8 cellular contexts compared by ENCODE assay signal in genomic region chr7:11557627-11558026, GRCh38.
DNase-seq lines count a peak whose midpoint lies in the region; ATAC-seq, FAIRE-seq and TF ChIP-seq lines count a peak whose summit lies in the region.

No MANE protein-coding gene starts in this region.

- 20% methylated on average over 2 of the region's 2 CpGs; no CpG with 5 or more reads in 1 of the 2 experiments for WGBS in H1 (ENCODE audit: extremely low coverage in 1 of 2, insufficient coverage in 1 of 2, insufficient read length in 1 of 2, insufficient replicate concordance in 2 of 2, low coverage in 1 of 2, low lambda C conversion rate in 2 of 2, missing lambda C conversion rate in 1 of 2), 2 experiments
- 17 to 62% methylated on average over 2 of the region's 2 CpGs for WGBS in transverse colon (ENCODE audit: low coverage in 1 of 2), 2 donors

- peak; percentile 86 to 87 for TF ChIP-seq RAD21 in H1 (IDR thresholded peaks at IDR 0.05 in 1 of 2, conservative IDR thresholded peaks at IDR 0.05 in 1 of 2; ENCODE audit: low read depth in 2 of 2, low read length in 2 of 2)

- intact Hi-C loops in transverse colon (cut with DNase I; ENCODE audit: low total_unique reads): no loop called here

- no peak overlapping the region for H4K91ac ChIP-seq in H1 (replicated peaks; ENCODE audit: insufficient read length, low read length)

- no peaks in the 10 kb centered on the region for H4K20me1 ChIP-seq in H1 (replicated peaks in 1 of 2; ENCODE audit: control insufficient read depth in 1 of 2, insufficient read depth in 2 of 2, low read length in 2 of 2)

- TF ChIP-seq CTCF in H1 (IDR thresholded peaks at IDR 0.05; ENCODE audit: control extremely low read depth in 1 of 3, insufficient read depth in 1 of 3, low read depth in 1 of 3, low read length in 3 of 3) (peak; percentile 15 to 89 (median 74)), transverse colon (IDR thresholded peaks at IDR 0.05) (peak; percentile 9 to 46 (median 29))

- no peak overlapping the region for H3K27ac ChIP-seq in H1 (ENCODE audit: low read depth, low read length)
- no peak overlapping the region for H3K27ac ChIP-seq in transverse colon

- CTCF ChIA-PET in H1 (lab: Charles Lee; ENCODE audit: partially characterized antibody): interaction anchor here (0.7 to 2.0 kb wide), 12 partner anchors 13 to 416 kb away, joined by 3 to 9 read pairs (median 4); no protein-coding TSS in a partner anchor

- no peaks in the 10 kb centered on the region for H3K79me2 ChIP-seq in H1 (ENCODE audit: control insufficient read depth in 1 of 2, insufficient read depth in 2 of 2, low read length in 2 of 2)

- no peaks in the 10 kb centered on the region for H3K27me3 ChIP-seq in H1 (replicated peaks in 1 of 4; ENCODE audit: control insufficient read depth in 3 of 4, extremely low read depth in 1 of 4, insufficient read depth in 3 of 4, low read length in 3 of 4)
- no peaks in the 10 kb centered on the region for H3K27me3 ChIP-seq in transverse colon

- H3K14ac ChIP-seq in H1 (ENCODE audit: insufficient read length): no peak overlapping the region

- H3K4me3 ChIP-seq in H1 (ENCODE audit: extremely low read depth in 1 of 4, insufficient read depth in 2 of 4, low read depth in 3 of 4, low read length in 4 of 4): no peak overlapping the region
- no peak overlapping the region for H3K4me3 ChIP-seq in transverse colon

- DNase-seq in NAMALWA (ENCODE audit: low spot score) (peak; percentile 93), H1 (ENCODE audit: low read depth in 1 of 2, low spot score in 2 of 2) (peak in 1 of 2 experiments; percentile 7), transverse colon (no peak), NCI-H2227 (lab: John Stamatoyannopoulos, UW; ENCODE audit: unreplicated experiment) (no peak), NCI-H2107 treated with DMSO at 0.1 percent for 48 hours (lab: John Stamatoyannopoulos, UW; ENCODE audit: unreplicated experiment) (no peak)
- no peak for DNase-seq in activated CD8-positive, alpha-beta memory T cell treated with anti-CD3 and anti-CD28 coated beads, Interleukin-2, amount 50 U/mL, for 48 hours

- H3K4me1 ChIP-seq in H1 (replicated peaks in 1 of 4; ENCODE audit: control insufficient read depth in 3 of 4, insufficient read depth in 4 of 4, low read length in 3 of 4) (no peaks in the 10 kb centered on the region), transverse colon (no peaks in the 10 kb centered on the region)

- H3K4ac ChIP-seq in H1 (replicated peaks; ENCODE audit: insufficient read length, low read depth, low read length): no peak overlapping the region

- FAIRE-seq in H1 (lab: Jason Lieb, UNC): peak; percentile 97

- no peaks in the 10 kb centered on the region for H3K79me1 ChIP-seq in H1 (ENCODE audit: low read depth, low read length)

- TF ChIP-seq POLR2A in H1 (IDR thresholded peaks at IDR 0.05; ENCODE audit: control extremely low read depth in 1 of 2, low read depth in 2 of 2, low read length in 2 of 2) (no peak), transverse colon (IDR thresholded peaks at IDR 0.05) (no peak)

- H3K4me2 ChIP-seq in H1 (ENCODE audit: insufficient read depth in 1 of 2, low read depth in 2 of 2, low read length in 2 of 2): no peak overlapping the region

- no peak overlapping the region for H3K18ac ChIP-seq in H1 (ENCODE audit: extremely low read depth, low read length)

- no peak overlapping the region for H2BK12ac ChIP-seq in H1 (ENCODE audit: low read depth, low read length)

- POLR2A ChIA-PET in H1 (lab: Charles Lee; ENCODE audit: partially characterized antibody): no interaction called here

- no peak overlapping the region for H4K8ac ChIP-seq in H1 (ENCODE audit: extremely low read depth, insufficient read depth, low read length)

- H2BK15ac ChIP-seq in H1 (ENCODE audit: low read length): no peak overlapping the region

- H2BK5ac ChIP-seq in H1 (ENCODE audit: low read depth, low read length): no peak overlapping the region

- H2BK120ac ChIP-seq in H1 (replicated peaks; ENCODE audit: low read depth, low read length): no peak overlapping the region

- H3K56ac ChIP-seq in H1 (replicated peaks; ENCODE audit: insufficient read length, low read depth, low read length): no peak overlapping the region

- no peaks in the 10 kb centered on the region for H3K9me3 ChIP-seq in H1 (ENCODE audit: insufficient read depth in 2 of 2, low read depth in 1 of 2, low read length in 1 of 2)
- no peaks in the 10 kb centered on the region for H3K9me3 ChIP-seq in transverse colon

- in situ Hi-C loops in transverse colon (cut with MboI; ENCODE audit: low pct_ligation_motif_present in 1 of 4, low pct_unique_long_range_greater_than_20kb in 1 of 4, low sequenced_read_pairs in 3 of 4): no loop called here

- H2AK5ac ChIP-seq in H1 (ENCODE audit: low read depth, low read length): no peak overlapping the region

- H2AFZ ChIP-seq in H1 (ENCODE audit: low read length): 0 out of 2 replicates have a peak overlapping the region, but pooled peaks have one; percentile 42

- no peak overlapping the region for H2BK20ac ChIP-seq in H1 (ENCODE audit: low read length)

- H3K9ac ChIP-seq in H1 (replicated peaks in 1 of 4; ENCODE audit: extremely low read depth in 1 of 4, low read depth in 3 of 4, low read length in 3 of 4): no peak overlapping the region

- ATAC-seq in GM18511 (IDR thresholded peaks at IDR 0.05; ENCODE audit: unreplicated experiment): peak; percentile 92
- ATAC-seq in HG02623 (IDR thresholded peaks at IDR 0.05; ENCODE audit: unreplicated experiment): peak; percentile 99

- H4K5ac ChIP-seq in H1 (ENCODE audit: insufficient read length, low read depth, low read length): no peak overlapping the region

- H3K23ac ChIP-seq in H1 (ENCODE audit: insufficient read length): no peak overlapping the region

- no peaks in the 10 kb centered on the region for H3K36me3 ChIP-seq in H1 (ENCODE audit: control insufficient read depth in 2 of 4, insufficient read depth in 4 of 4, low read length in 3 of 4)
- no peaks in the 10 kb centered on the region for H3K36me3 ChIP-seq in transverse colon

- H3K23me2 ChIP-seq in H1 (ENCODE audit: low read depth, low read length): no peaks in the 10 kb centered on the region

- TF ChIP-seq EP300 in H1 (IDR thresholded peaks at IDR 0.05; ENCODE audit: borderline replicate concordance in 1 of 2, low read depth in 2 of 2, low read length in 2 of 2) (no peak), transverse colon (IDR thresholded peaks at IDR 0.05; ENCODE audit: low read depth) (no peak)

TF ChIP-seq in H1, 55 proteins besides CTCF, POLR2A, EP300 and RAD21:
- peak; percentile 63 for TF ChIP-seq CEBPB (IDR thresholded peaks at IDR 0.05; ENCODE audit: low read depth, low read length)
- no peak for TF ChIP-seq RXRA (IDR thresholded peaks at IDR 0.05; ENCODE audit: insufficient read depth, low read depth, low read length)
- TF ChIP-seq YY1 (IDR thresholded peaks at IDR 0.05; ENCODE audit: low read depth, low read length): 0 out of 2 replicates have a peak, but pooled peaks have one; percentile 22
- no peak for TF ChIP-seq NANOG (IDR thresholded peaks at IDR 0.05; ENCODE audit: insufficient read depth, low read depth, low read length, poor library complexity, severe bottlenecking)
- no peak for TF ChIP-seq CREB1 (IDR thresholded peaks at IDR 0.05)
- TF ChIP-seq SP2 (IDR thresholded peaks at IDR 0.05; ENCODE audit: low read length): no peak
